ENCODE assay signal across 8 cellular contexts in the genomic region with DNA sequence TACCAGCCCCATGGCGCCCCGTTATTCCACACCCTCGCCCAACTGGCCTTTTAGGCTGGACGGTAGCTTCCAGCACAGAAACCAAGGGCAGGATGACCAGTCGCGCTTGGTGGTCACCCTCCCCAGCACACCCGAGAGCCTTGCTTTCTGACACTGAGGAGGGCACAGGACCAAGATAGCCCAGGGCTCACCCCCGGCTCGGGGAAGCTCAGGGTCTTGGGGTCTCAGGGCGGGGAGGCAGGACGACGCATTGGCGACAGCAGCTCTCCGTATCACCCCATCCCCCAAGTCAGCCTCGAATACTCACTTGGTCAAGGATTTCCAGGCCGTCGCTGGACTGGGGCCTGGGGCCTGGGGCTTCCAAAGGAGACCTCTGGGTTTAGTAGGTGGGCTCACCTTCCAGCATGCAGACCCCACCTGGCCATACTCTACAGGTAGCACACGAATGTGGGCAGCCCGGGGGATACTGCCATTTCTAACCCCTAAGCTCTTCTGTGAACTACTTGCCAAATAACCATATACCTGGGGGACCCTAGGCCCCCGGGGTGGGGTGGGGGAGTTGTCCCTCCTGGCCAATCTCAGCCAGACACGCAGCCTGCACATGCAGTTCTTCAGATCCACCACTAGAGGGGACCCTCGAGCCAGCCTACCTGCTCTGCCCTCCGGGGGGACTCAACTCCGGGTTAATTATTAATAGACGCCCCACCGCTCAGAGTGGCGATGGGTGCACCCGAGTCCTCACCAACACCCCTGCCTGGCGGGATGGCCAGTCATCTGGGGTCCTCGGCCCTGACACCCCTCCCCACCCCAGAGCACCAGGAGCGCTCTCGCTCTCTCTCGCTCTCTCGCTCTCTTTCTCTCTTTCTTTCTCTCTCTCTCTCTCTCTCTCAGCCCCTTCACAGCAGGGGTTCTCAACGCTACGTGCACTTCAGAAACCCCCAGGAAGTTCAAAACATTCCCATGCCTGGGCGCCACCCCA. TPM values are rescaled to one million over a fixed set of nuclear protein-coding genes. Genes with fewer than 3 reads are reported as not detected.
DNase-seq lines count a peak whose midpoint lies in the region; ATAC-seq and TF ChIP-seq lines count a peak whose summit lies in the region.

No MANE protein-coding gene starts in this region.

- DNase-seq in NCI-H1092 treated with DMSO at 0.1 percent for 48 hours (lab: John Stamatoyannopoulos, UW) (peak; percentile 51), NCI-H1092 (lab: John Stamatoyannopoulos, UW) (no peak), M059J (ENCODE audit: low read depth) (peak; percentile 33), activated B cell treated with CpG ODN at 0.5 μM for 24 hours (peak; percentile 57), cerebellum (ENCODE audit: low spot score) (peak; percentile 82), left lobe of liver (ENCODE audit: low spot score) (peak; percentile 76)
- DNase-seq in stimulated activated CD8-positive, alpha-beta memory T cell treated with anti-CD3 and anti-CD28 coated beads, Interleukin-4, amount 100 ng/mL, for 48 hours = peak; percentile 71

- H3K9me3 Mint-ChIP-seq in activated B cell treated with CpG ODN at 0.5 μM for 24 hours = no peaks in the 10 kb centered on the region

- intact Hi-C loops in activated B cell treated with CpG ODN at 0.5 μM for 24 hours (cut with micrococcal nuclease) = loop anchor here (5.0 to 10.0 kb wide), 3 partner anchors 97 to 249 kb away; a partner anchor contains a TSS

- H3K27ac Mint-ChIP-seq in activated B cell treated with CpG ODN at 0.5 μM for 24 hours = no peak overlapping the region

- POLR2A ChIA-PET in activated B cell treated with CpG ODN at 0.5 μM for 24 hours (lab: Charles Lee) = interaction anchor here (1.1 to 1.5 kb wide), 2 partner anchors 12 to 96 kb away, joined by 3 read pairs; a partner anchor contains a TSS

- no peaks in the 10 kb centered on the region for H3K36me3 Mint-ChIP-seq in activated B cell treated with CpG ODN at 0.5 μM for 24 hours (ENCODE audit: low read depth)

- H3K4me3 Mint-ChIP-seq in activated B cell treated with CpG ODN at 0.5 μM for 24 hours = no peak overlapping the region

- ATAC-seq in activated B cell treated with CpG ODN at 0.5 μM for 24 hours (ENCODE audit: low read depth) (peak; percentile 83), left lobe of liver (peak; percentile 75), GM18517 (IDR thresholded peaks at IDR 0.05; ENCODE audit: unreplicated experiment) (no peak)

- TF ChIP-seq CTCF in activated B cell treated with CpG ODN at 0.5 μM for 24 hours (IDR thresholded peaks at IDR 0.05) = peak; percentile 89

- CTCF ChIA-PET in activated B cell treated with CpG ODN at 0.5 μM for 24 hours (lab: Charles Lee) = interaction anchor here (1.0 to 1.3 kb wide), 5 partner anchors 9 to 76 kb away, joined by 3 to 5 read pairs (median 3); no protein-coding TSS in a partner anchor

- no peaks in the 10 kb centered on the region for H3K27me3 Mint-ChIP-seq in activated B cell treated with CpG ODN at 0.5 μM for 24 hours

- H3K4me1 Mint-ChIP-seq in activated B cell treated with CpG ODN at 0.5 μM for 24 hours = peaks cover 5% of the 10 kb centered on the region

RNA-seq across cellular contexts. Expression of a gene that starts 30.0 kb away (rescaled TPM):
- 9.3 and 15.3 TPM in 2 replicates for total RNA-seq in M059J (2014; rRNA removed; shearing (Covaris generic))
- total RNA-seq in activated B cell treated with CpG ODN at 0.5 μM for 24 hours (2.6 and 3.4 TPM in 2 replicates), cerebellum (49.1 TPM), left lobe of liver (16.4 TPM)

RNA-seq across cellular contexts. Expression of a gene that starts 30.8 kb away (rescaled TPM):
- 0.94 and 1.3 TPM in 2 replicates for total RNA-seq in M059J (2014; rRNA removed; shearing (Covaris generic))
- total RNA-seq in activated B cell treated with CpG ODN at 0.5 μM for 24 hours (0.46 and 0.55 TPM in 2 replicates), cerebellum (12.2 TPM), left lobe of liver (6.8 TPM)
